Comparison of ENCODE assay signal across 12 cellular contexts in the genomic region with DNA sequence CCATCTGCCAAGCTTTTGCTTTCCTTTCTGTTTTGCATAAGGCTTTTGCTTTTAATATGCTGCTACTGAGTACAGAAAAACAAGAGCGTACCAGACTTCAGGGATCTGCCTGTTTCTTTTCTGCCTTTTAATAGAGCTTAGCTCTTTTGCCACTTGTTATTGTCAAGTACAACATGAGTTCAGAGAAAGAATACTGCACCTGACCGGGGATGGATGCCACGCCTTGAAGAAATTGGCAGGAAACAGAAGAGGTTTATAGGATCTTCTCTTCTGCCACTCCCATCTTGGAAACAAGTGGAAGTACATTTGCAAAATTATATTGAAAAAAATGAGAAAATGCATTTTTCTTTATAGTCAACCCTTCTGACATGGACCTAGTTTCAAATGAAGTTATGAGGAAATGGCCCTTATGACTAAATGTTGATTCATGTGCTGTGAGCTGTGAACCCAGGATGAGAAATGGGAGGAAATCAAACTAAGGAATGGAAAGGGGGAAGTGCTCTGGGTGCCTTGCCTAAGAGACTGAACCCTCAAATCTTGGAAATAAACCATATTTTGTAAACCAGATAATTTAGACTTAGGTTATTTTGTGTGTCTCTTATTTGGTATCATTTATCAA. TPM values are rescaled to one million over a fixed set of nuclear protein-coding genes. Genes with fewer than 3 reads are reported as not detected.
DNase-seq lines count a peak whose midpoint lies in the region; ATAC-seq and TF ChIP-seq lines count a peak whose summit lies in the region.
"Had no signal": no experiment of that assay in that cellular context is flagged by ENCODE, and none has a peak within 500 bp of the region (broad histone marks: within the 10 kb centered on the region; RNA-seq: fewer than 3 reads in every experiment).

No MANE protein-coding gene starts in this region.

- peaks cover 49% of the 10 kb centered on the region for H3K4me1 Mint-ChIP-seq in Calu3 (ENCODE audit: low read depth, unreplicated experiment)
- peaks cover 5% of the 10 kb centered on the region for H3K4me1 Mint-ChIP-seq in activated T-helper 17 cell treated with anti-CD3 and anti-CD28 coated beads, Interleukin-2, amount 50 U/mL, for 72 hours

- no peak for TF ChIP-seq POLR2A in NB4 (IDR thresholded peaks at IDR 0.05; ENCODE audit: extremely low read depth, insufficient read length)

- no peaks in the 10 kb centered on the region for H3K9me3 Mint-ChIP-seq in Calu3 (ENCODE audit: low read depth, unreplicated experiment)
- H3K9me3 Mint-ChIP-seq in activated T-helper 17 cell treated with anti-CD3 and anti-CD28 coated beads, Interleukin-2, amount 50 U/mL, for 72 hours: no peaks in the 10 kb centered on the region
- H3K9me3 Mint-ChIP-seq: activated naive CD8-positive, alpha-beta T cell treated with anti-CD3 and anti-CD28 coated beads for 36 hours; nephron had no signal

- H3K4me3 ChIP-seq in NB4 (ENCODE audit: low read depth, low read length) (no peak overlapping the region), cardiac fibroblast (replicated peaks in 1 of 2; ENCODE audit: low read depth in 2 of 2, low read length in 2 of 2) (no peak overlapping the region)

- intact Hi-C loops in Calu3 (cut with micrococcal nuclease; ENCODE audit: unreplicated experiment): loop anchor here (10.0 kb wide), 1 partner anchor 263 kb away; no protein-coding TSS in a partner anchor

- H3K27ac Mint-ChIP-seq in Calu3 (ENCODE audit: unreplicated experiment): peak overlapping the region; percentile 71
- no peak overlapping the region for H3K27ac Mint-ChIP-seq in activated T-helper 17 cell treated with anti-CD3 and anti-CD28 coated beads, Interleukin-2, amount 50 U/mL, for 72 hours
- H3K27ac Mint-ChIP-seq: activated naive CD8-positive, alpha-beta T cell treated with anti-CD3 and anti-CD28 coated beads for 36 hours; nephron had no signal

- H3K27me3 Mint-ChIP-seq in Calu3 (ENCODE audit: unreplicated experiment): no peaks in the 10 kb centered on the region
- peaks cover 36% of the 10 kb centered on the region for H3K27me3 Mint-ChIP-seq in activated T-helper 17 cell treated with anti-CD3 and anti-CD28 coated beads, Interleukin-2, amount 50 U/mL, for 72 hours

- peaks cover 28% of the 10 kb centered on the region for H3K36me3 Mint-ChIP-seq in Calu3 (ENCODE audit: insufficient read depth, unreplicated experiment)
- H3K36me3 Mint-ChIP-seq in activated T-helper 17 cell treated with anti-CD3 and anti-CD28 coated beads, Interleukin-2, amount 50 U/mL, for 72 hours (ENCODE audit: low read depth): peaks cover 17% of the 10 kb centered on the region
- H3K36me3 Mint-ChIP-seq: activated naive CD8-positive, alpha-beta T cell treated with anti-CD3 and anti-CD28 coated beads for 36 hours had no signal

- TF ChIP-seq CTCF in Calu3 (IDR thresholded peaks at IDR 0.05; ENCODE audit: unreplicated experiment) (no peak), NB4 (IDR thresholded peaks at IDR 0.05; ENCODE audit: low read depth, low read length) (no peak), cardiac fibroblast (IDR thresholded peaks at IDR 0.05; ENCODE audit: low read depth, low read length) (no peak)

- CTCF ChIA-PET in Calu3 (lab: Charles Lee): interaction anchor here (0.6 to 1.3 kb wide), 6 partner anchors 14 to 264 kb away, joined by 3 to 5 read pairs (median 4); no protein-coding TSS in a partner anchor

- peak overlapping the region; percentile 43 for H3K4me3 Mint-ChIP-seq in Calu3 (ENCODE audit: low read depth, unreplicated experiment)
- H3K4me3 Mint-ChIP-seq in activated T-helper 17 cell treated with anti-CD3 and anti-CD28 coated beads, Interleukin-2, amount 50 U/mL, for 72 hours: no peak overlapping the region
- H3K4me3 Mint-ChIP-seq: activated naive CD8-positive, alpha-beta T cell treated with anti-CD3 and anti-CD28 coated beads for 36 hours had no signal

- BruUV-seq in Calu3 (replicated peaks; lab: Mats Ljungman, UMichigan): no TSS peak

- ATAC-seq in GM18858 (IDR thresholded peaks at IDR 0.05; ENCODE audit: unreplicated experiment) (no peak), GM21390 (IDR thresholded peaks at IDR 0.05; ENCODE audit: unreplicated experiment) (no peak)
- no peak for ATAC-seq in activated T-helper 17 cell treated with anti-CD3 and anti-CD28 coated beads, Interleukin-2, amount 50 U/mL, for 72 hours (replicated peaks)

- peak; percentile 32 for DNase-seq in Calu3
- peak; percentile 48 for DNase-seq in NB4 (ENCODE audit: low read depth)
- peak; percentile 60 to 92 for DNase-seq in cardiac fibroblast (ENCODE audit: low read depth in 2 of 2)
- DNase-seq in non-pigmented ciliary epithelial cell (ENCODE audit: low read depth): peak; percentile 47
- no peak for DNase-seq in NCI-H2107 treated with DMSO at 0.1 percent for 48 hours (lab: John Stamatoyannopoulos, UW; ENCODE audit: unreplicated experiment)
- DNase-seq: activated naive CD8-positive, alpha-beta T cell treated with anti-CD3 and anti-CD28 coated beads for 36 hours; head of caudate nucleus; NCI-H2081 treated with DMSO at 0.1 percent for 48 hours had no signal

RNA-seq across cellular contexts. Expression of gene FCHO2, which starts 3.9 kb away (rescaled TPM):
- 36.5 and 40.9 TPM in 2 replicates for total RNA-seq in Calu3 (2022)
- 1 to 10 TPM; 3.7 to 4.5 TPM for total RNA-seq in activated T-helper 17 cell treated with anti-CD3 and anti-CD28 coated beads, Interleukin-2, amount 50 U/mL, for 72 hours
